Comparison of ENCODE assay signal across 23 cellular contexts in the genomic region with DNA sequence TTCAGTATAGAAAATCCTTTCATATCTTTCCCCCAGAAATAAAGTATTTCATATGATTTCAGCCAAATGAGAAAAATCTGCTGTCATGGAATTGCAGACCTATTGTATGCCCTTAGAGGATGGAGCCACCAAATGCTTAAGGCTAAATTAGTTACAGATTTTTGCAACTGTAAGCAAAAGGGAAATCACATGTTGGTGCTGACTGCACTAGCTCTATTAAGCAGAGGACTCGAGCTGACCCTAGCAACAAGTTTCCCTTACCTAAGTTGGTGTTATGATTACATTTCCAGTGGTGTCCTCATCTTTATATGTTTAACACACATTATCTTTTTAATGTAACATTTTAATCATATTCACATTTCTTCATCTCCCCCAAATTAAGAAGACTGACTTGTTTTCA. TPM values are rescaled to one million over a fixed set of nuclear protein-coding genes. Genes with fewer than 3 reads are reported as not detected.
DNase-seq lines count a peak whose midpoint lies in the region; ATAC-seq, FAIRE-seq and TF ChIP-seq lines count a peak whose summit lies in the region.
"Had no signal": no experiment of that assay in that cellular context is flagged by ENCODE, and none has a peak within 500 bp of the region (broad histone marks: within the 10 kb centered on the region; RNA-seq: fewer than 3 reads in every experiment).

No MANE protein-coding gene starts in this region.

- H3K27me3 ChIP-seq in right lobe of liver (no peaks in the 10 kb centered on the region), HepG2 (ENCODE audit: control insufficient read depth in 1 of 2, insufficient read depth in 2 of 2, low read length in 2 of 2) (no peaks in the 10 kb centered on the region), left lung (no peaks in the 10 kb centered on the region), left ventricle myocardium inferior (ENCODE audit: low read depth) (no peaks in the 10 kb centered on the region)

- H2AFZ ChIP-seq in HepG2 (ENCODE audit: low read length): no peak overlapping the region

- TF ChIP-seq EP300 in HepG2 (IDR thresholded peaks at IDR 0.05; ENCODE audit: low read depth in 2 of 2, low read length in 2 of 2) (no peak), HepG2 (CRISPR knock-in tag; IDR thresholded peaks at IDR 0.05; ENCODE audit: borderline replicate concordance) (no peak)

- no peak for TF ChIP-seq CTCF in right lobe of liver (IDR thresholded peaks at IDR 0.05)
- no peak for TF ChIP-seq CTCF in HepG2 (CRISPR knock-in tag; IDR thresholded peaks at IDR 0.05)
- no peak for TF ChIP-seq CTCF in left lung (IDR thresholded peaks at IDR 0.05)
- no peak for TF ChIP-seq CTCF in left ventricle myocardium inferior (IDR thresholded peaks at IDR 0.05; ENCODE audit: borderline replicate concordance)

- DNase-seq in right lobe of liver (no peak), HepG2 (ENCODE audit: low spot score) (no peak), dermis microvascular lymphatic vessel endothelial cell (ENCODE audit: low read depth in 2 of 2) (peak; percentile 7 to 38), left lung (no peak), left ventricle myocardium inferior (no peak), DMS153 treated with DMSO at 0.1 percent for 48 hours (lab: John Stamatoyannopoulos, UW; ENCODE audit: unreplicated experiment) (no peak), amniotic stem cell (lab: John Stamatoyannopoulos, UW) (no peak)
- DNase-seq: DMS53, GDM1, Karpas-422, NCI-H1694, NCI-H2107, NCI-H446 treated with DMSO at 0.1 percent for 48 hours, NCI-H526 treated with DMSO at 0.1 percent for 48 hours, PC-3, SHP77 treated with DMSO at 0.1 percent for 48 hours, SK-N-SH had no signal

- H3K4me3 ChIP-seq in right lobe of liver (no peak overlapping the region), HepG2 (replicated peaks in 1 of 3; ENCODE audit: insufficient read depth in 1 of 3, low read depth in 2 of 3, low read length in 3 of 3) (no peak overlapping the region), left lung (no peak overlapping the region), left ventricle myocardium inferior (no peak overlapping the region)

- H4K20me1 ChIP-seq in HepG2 (ENCODE audit: insufficient read depth, low read length): no peaks in the 10 kb centered on the region

- CTCF ChIA-PET in HepG2 (lab: Yijun Ruan, JAX; ENCODE audit: low intra/inter-chr PET ratio, low total read pairs): no interaction called here

- H3K27ac ChIP-seq in right lobe of liver (no peak overlapping the region), HepG2 (ENCODE audit: extremely low read length, insufficient read depth, low read length) (no peak overlapping the region), left lung (no peak overlapping the region), left ventricle myocardium inferior (replicated peaks) (no peak overlapping the region)
- H3K27ac ChIP-seq: 22Rv1, RWPE1 had no signal

- in situ Hi-C loops in HepG2 (cut with HindIII; ENCODE audit: extremely low pct_ligation_motif_present, low pct_unique_long_range_greater_than_20kb): no loop called here

- ATAC-seq in right lobe of liver: peak in 3 of 4 donors; percentile 16 to 53 (median 25)
- ATAC-seq in HepG2: no peak
- peak; percentile 16 for ATAC-seq in left lung
- no peak for ATAC-seq in GM19463 (IDR thresholded peaks at IDR 0.05; ENCODE audit: unreplicated experiment)
- ATAC-seq: HCT116, PC-3 had no signal

- H3K9me3 ChIP-seq in right lobe of liver (no peaks in the 10 kb centered on the region), HepG2 (ENCODE audit: low read length) (no peaks in the 10 kb centered on the region), left lung (no peaks in the 10 kb centered on the region), left ventricle myocardium inferior (replicated peaks) (no peaks in the 10 kb centered on the region)
- H3K9me3 ChIP-seq: SK-N-SH had no signal

- intact Hi-C loops in right lobe of liver (cut with DNase I) (no loop called here), HepG2 (cut with micrococcal nuclease; ENCODE audit: unreplicated experiment) (no loop called here), left lung (cut with DNase I) (no loop called here), left ventricle myocardium inferior (cut with micrococcal nuclease) (no loop called here)

- BruUV-seq in HepG2 (replicated peaks; lab: Mats Ljungman, UMichigan): no TSS peak

- no peaks in the 10 kb centered on the region for H3K79me2 ChIP-seq in HepG2 (ENCODE audit: insufficient read depth, low read length)

- H3K4me1 ChIP-seq in right lobe of liver: no peaks in the 10 kb centered on the region
- H3K4me1 ChIP-seq in HepG2 (ENCODE audit: insufficient read depth, low read length): no peaks in the 10 kb centered on the region
- H3K4me1 ChIP-seq in left lung: no peaks in the 10 kb centered on the region
- H3K4me1 ChIP-seq in left ventricle myocardium inferior: no peaks in the 10 kb centered on the region

- H3K4me2 ChIP-seq in HepG2 (ENCODE audit: low read depth, low read length): no peak overlapping the region
- H3K4me2 ChIP-seq: SK-N-SH had no signal

- POLR2A ChIA-PET in HepG2 (lab: Yijun Ruan, JAX): no interaction called here

- no peak for TF ChIP-seq RAD21 in HepG2 (CRISPR knock-in tag; IDR thresholded peaks at IDR 0.05)

- WGBS in right lobe of liver (ENCODE audit: insufficient coverage, low coverage, low lambda C conversion rate, missing lambda C conversion rate): 38% methylated on average over 1 of the region's 1 CpG
- 86% methylated on average over 1 of the region's 1 CpG for WGBS in HepG2 (ENCODE audit: low lambda C conversion rate)

- peaks cover 0 to 5% (median 0%) of the 10 kb centered on the region in 4 donors for H3K36me3 ChIP-seq in right lobe of liver
- peaks cover 0 to 11% of the 10 kb centered on the region in 2 experiments; a peak in 2 of 5 replicates for H3K36me3 ChIP-seq in HepG2 (replicated peaks in 1 of 2; ENCODE audit: control insufficient read depth in 1 of 2, insufficient read depth in 2 of 2, low read length in 2 of 2)
- peaks cover 0 to 54% of the 10 kb centered on the region in 2 donors for H3K36me3 ChIP-seq in left lung
- peaks cover 43% of the 10 kb centered on the region for H3K36me3 ChIP-seq in left ventricle myocardium inferior

- TF ChIP-seq POLR2A in right lobe of liver (IDR thresholded peaks at IDR 0.05) (no peak), HepG2 (IDR thresholded peaks at IDR 0.05; ENCODE audit: insufficient read depth in 1 of 2, low read depth in 2 of 2, low read length in 2 of 2) (no peak)

- FAIRE-seq in HepG2 (lab: Jason Lieb, UNC): no peak
- FAIRE-seq: GM18507, H1 had no signal

- H3K9ac ChIP-seq in HepG2 (ENCODE audit: insufficient read depth, low read depth, low read length): no peak overlapping the region
- H3K9ac ChIP-seq: SK-N-SH had no signal

TF ChIP-seq in HepG2, 621 proteins besides CTCF, POLR2A, EP300 and RAD21:
- 0 out of 4 replicates have a peak, but pooled peaks of 1 of the 2 experiments have one; percentile 4 for TF ChIP-seq MAFK (conservative IDR thresholded peaks at IDR 0.05 in 1 of 2, IDR thresholded peaks at IDR 0.05 in 1 of 2; ENCODE audit: low read length in 2 of 2)
- no peak for TF ChIP-seq SATB2 (CRISPR knock-in tag; IDR thresholded peaks at IDR 0.05)

RNA-seq across cellular contexts. Expression of a gene that starts 58.3 kb away (rescaled TPM):
- total RNA-seq in right lobe of liver (1 to 10 TPM; 1.1 to 4.4 (median 3.2) TPM), HepG2 (2016; rRNA removed; fragmentation: Illumina TruSeq; extraction: Trizol) (0.02 TPM in 1 of 2 replicates, not detected in the other), dermis microvascular lymphatic vessel endothelial cell (0.25 and 0.26 TPM in 2 replicates), left lung (10 to 100 TPM; 35.5 to 36.8 TPM), left ventricle myocardium inferior (3.8 TPM)
- total RNA-seq in HepG2 (2016; cell fraction: cytosol; rRNA removed; fragmentation: Illumina TruSeq; extraction: Trizol; ENCODE audit: low read depth): not detected in 2 replicates
- total RNA-seq in HepG2 (2016; cell fraction: insoluble cytoplasmic fraction; rRNA removed; fragmentation: Illumina TruSeq; extraction: Trizol): 0.03 and 0.09 TPM in 2 replicates
- total RNA-seq in HepG2 (2016; cell fraction: membrane; rRNA removed; fragmentation: Illumina TruSeq; extraction: Trizol): not detected in 2 replicates
- not detected in 2 replicates for total RNA-seq in HepG2 (2016; cell fraction: nucleus; rRNA removed; fragmentation: Illumina TruSeq; extraction: Trizol)
- 0.04 and 0.12 TPM in 2 replicates for polyA plus RNA-seq in HepG2 (2011; rRNA removed)
- 0.01 and 0.03 TPM in 2 replicates for polyA plus RNA-seq in HepG2 (2011; cell fraction: cytosol; rRNA removed)
- 0.10 and 0.17 TPM in 2 replicates for polyA plus RNA-seq in HepG2 (2011; cell fraction: nucleus; rRNA removed)
- polyA plus RNA-seq in HepG2 (2012): 0.04 TPM in 1 of 2 replicates, not detected in the other
- 0.18 TPM in 1 of 2 replicates, not detected in the other for polyA plus RNA-seq in HepG2 (2016; cell fraction: cytosol; fragmentation: Illumina TruSeq; extraction: Trizol; ENCODE audit: low read depth)
- not detected in 2 replicates for polyA plus RNA-seq in HepG2 (2016; cell fraction: insoluble cytoplasmic fraction; fragmentation: Illumina TruSeq; extraction: Trizol; ENCODE audit: low read depth)
- not detected in 2 replicates for polyA plus RNA-seq in HepG2 (2016; cell fraction: membrane; fragmentation: Illumina TruSeq; extraction: Trizol; ENCODE audit: low read depth)
- not detected in 2 replicates for polyA plus RNA-seq in HepG2 (2016; cell fraction: nucleus; fragmentation: Illumina TruSeq; extraction: Trizol; ENCODE audit: insufficient read depth, low read depth)
- 0.02 and 0.28 TPM in 2 replicates for polyA minus RNA-seq in HepG2 (2011; rRNA and poly(A)+ RNA removed; ENCODE audit: low replicate concordance)
- 0.09 TPM in 1 of 2 replicates, not detected in the other for polyA minus RNA-seq in HepG2 (2011; cell fraction: cytosol; rRNA and poly(A)+ RNA removed)
- 0.12 and 0.39 TPM in 2 replicates for polyA minus RNA-seq in HepG2 (2011; cell fraction: nucleus; rRNA and poly(A)+ RNA removed)

Comparison
In these comparisons a context has a peak if more than half of its experiments do, and no peak if none do; other contexts are left out.
1. ATAC-seq: peak in right lobe of liver (3 of 4) and left lung (single experiment); none in HepG2 (single experiment) and GM19463 (single experiment).
2. DNase-seq: peak in dermis microvascular lymphatic vessel endothelial cell (2 of 2); none in right lobe of liver (0 of 3), HepG2 (single experiment), left lung (0 of 2), left ventricle myocardium inferior (single experiment), DMS153 treated with DMSO at 0.1 percent for 48 hours (single experiment) and amniotic stem cell (single experiment).